ENCODE assay signal across 19 cellular contexts in the genomic region with DNA sequence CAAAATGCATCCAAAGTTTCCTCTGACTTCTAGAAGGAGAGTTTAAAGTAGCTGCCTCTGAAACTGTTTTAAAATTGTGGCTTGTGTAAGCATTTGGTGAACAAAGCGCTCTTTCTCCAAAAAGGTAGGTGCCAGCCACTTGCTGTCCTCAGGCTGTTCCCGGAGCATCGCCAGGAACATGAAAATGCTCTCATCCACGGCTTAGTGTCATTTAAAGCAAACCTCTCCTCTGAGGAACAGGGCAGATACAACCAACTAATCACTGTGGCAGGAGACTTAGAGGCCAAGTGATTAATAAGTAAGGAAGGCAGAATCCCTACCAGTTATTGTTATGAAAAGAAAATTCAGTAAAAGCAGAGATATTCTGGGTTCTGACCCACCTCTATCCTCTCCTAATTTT.
DNase-seq lines count a peak whose midpoint lies in the region.
"Had no signal": no experiment of that assay in that cellular context is flagged by ENCODE, and none has a peak within 500 bp of the region (broad histone marks: within the 10 kb centered on the region; RNA-seq: fewer than 3 reads in every experiment).

No MANE protein-coding gene starts in this region.

- WGBS in mesodermal cell (ENCODE audit: insufficient coverage in 2 of 2), 2 experiments = 88 to 95% methylated on average over 1 to 4 of the region's 4 CpGs

- no peaks in the 10 kb centered on the region for H3K36me3 ChIP-seq in Karpas-422 (ENCODE audit: insufficient read depth, low read length)
- H3K36me3 ChIP-seq in mesodermal cell (ENCODE audit: control insufficient read depth, insufficient read depth, low read length) = peaks cover 4% of the 10 kb centered on the region
- H3K36me3 ChIP-seq: Peyer's patch had no signal

- H3K9me2 ChIP-seq in Karpas-422 (replicated peaks; ENCODE audit: insufficient read depth, low read length) = no peaks in the 10 kb centered on the region
- H3K9me2 ChIP-seq: SK-N-SH had no signal

- H3K27ac ChIP-seq in Karpas-422 (ENCODE audit: low read length) = no peak overlapping the region
- H3K27ac ChIP-seq in epithelial cell of prostate = peak overlapping the region; percentile 54
- H3K27ac ChIP-seq in mesodermal cell (ENCODE audit: low read depth, low read length, severe bottlenecking) = peak overlapping the region; percentile 17
- H3K27ac ChIP-seq: C4-2B, HL-60, Peyer's patch had no signal

- H2AFZ ChIP-seq in Karpas-422 (ENCODE audit: low read length) = no peak overlapping the region

- H3K9ac ChIP-seq in Karpas-422 (ENCODE audit: low read length) = no peak overlapping the region
- H3K9ac ChIP-seq: SK-N-SH had no signal

- no peak overlapping the region for H3K4me3 ChIP-seq in Karpas-422 (ENCODE audit: low read length)
- no peak overlapping the region for H3K4me3 ChIP-seq in mesodermal cell (ENCODE audit: extremely low read depth, insufficient read depth, low read length, poor library complexity, severe bottlenecking)
- H3K4me3 ChIP-seq: HAP-1, Peyer's patch had no signal

- H3K4me2 ChIP-seq in Karpas-422 (ENCODE audit: low read depth, low read length, poor library complexity, severe bottlenecking) = peak overlapping the region; percentile 29
- H3K4me2 ChIP-seq: SK-N-SH had no signal

- H4K20me1 ChIP-seq in Karpas-422 (ENCODE audit: insufficient read depth, low read depth, low read length) = no peaks in the 10 kb centered on the region

- no peaks in the 10 kb centered on the region for H3K79me2 ChIP-seq in Karpas-422 (ENCODE audit: low read length)

- H3K27me3 ChIP-seq in Karpas-422 (ENCODE audit: low read length) = no peaks in the 10 kb centered on the region
- H3K27me3 ChIP-seq: Peyer's patch had no signal

- H3K9me3 ChIP-seq in Karpas-422 (ENCODE audit: low read length) (no peaks in the 10 kb centered on the region), mesodermal cell (ENCODE audit: control insufficient read depth, low read length) (no peaks in the 10 kb centered on the region)
- H3K9me3 ChIP-seq: HAP-1, Peyer's patch, SK-N-SH had no signal

- DNase-seq in Karpas-422 (no peak), epithelial cell of prostate (ENCODE audit: low read depth, low spot score) (no peak), iPS-NIHi7 (ENCODE audit: extremely low spot score) (no peak), cortex of kidney (lab: John Stamatoyannopoulos, UW) (no peak), NCI-H1694 treated with DMSO at 0.1 percent for 48 hours (lab: John Stamatoyannopoulos, UW) (no peak)
- DNase-seq in activated effector memory CD4-positive, alpha-beta T cell treated with anti-CD3 and anti-CD28 coated beads, Interleukin-2, amount 50 U/mL, for 16 hours = no peak
- DNase-seq: ACHN; MM.1S; NCI-H1092; NCI-H2081 treated with DMSO at 0.1 percent for 48 hours; NCI-H446 treated with DMSO at 0.1 percent for 48 hours; NK-92 treated with Interleukin-12 subunit alpha and Interleukin-12 subunit beta, amount 100 ng/mL, for 24 hours; Peyer's patch; Right ventricle myocardium superior; SK-N-SH had no signal

- H3K4me1 ChIP-seq in Karpas-422 (ENCODE audit: low read length) (peaks cover 27% of the 10 kb centered on the region), mesodermal cell (ENCODE audit: control insufficient read depth, insufficient read depth, low read length, poor library complexity, severe bottlenecking) (peaks cover 6% of the 10 kb centered on the region)
- H3K4me1 ChIP-seq: Peyer's patch had no signal
